Comparison of ENCODE assay signal across 8 cellular contexts in genomic region chr19:17784201-17785008, GRCh38. TPM values are rescaled to one million over a fixed set of nuclear protein-coding genes. Genes with fewer than 3 reads are reported as not detected.
DNase-seq lines count a peak whose midpoint lies in the region; ATAC-seq and TF ChIP-seq lines count a peak whose summit lies in the region.

No MANE protein-coding gene starts in this region.

- no peak for TF ChIP-seq EP300 in gastroesophageal sphincter (IDR thresholded peaks at IDR 0.05)

- no peaks in the 10 kb centered on the region for H3K27me3 Mint-ChIP-seq in activated T-helper 17 cell treated with anti-CD3 and anti-CD28 coated beads, Interleukin-2, amount 50 U/mL, for 72 hours

- peaks cover 74% of the 10 kb centered on the region for H3K27me3 ChIP-seq in gastroesophageal sphincter
- H3K27me3 ChIP-seq in upper lobe of right lung, result peaks cover 8% of the 10 kb centered on the region

- H3K4me1 Mint-ChIP-seq in activated T-helper 17 cell treated with anti-CD3 and anti-CD28 coated beads, Interleukin-2, amount 50 U/mL, for 72 hours, result no peaks in the 10 kb centered on the region

- no peak overlapping the region for H3K27ac ChIP-seq in RWPE1
- no peak overlapping the region for H3K27ac ChIP-seq in gastroesophageal sphincter
- H3K27ac ChIP-seq in upper lobe of right lung, result no peak overlapping the region

- intact Hi-C loops in posterior cingulate gyrus (cut with DNase I), result loop anchor here (5.0 kb wide), 1 partner anchor 82 kb away; no protein-coding TSS in a partner anchor
- intact Hi-C loops in upper lobe of right lung (cut with DNase I), result no loop called here

- TF ChIP-seq CTCF in RWPE1 (conservative IDR thresholded peaks at IDR 0.05; ENCODE audit: low read depth) (peak; percentile 88), gastroesophageal sphincter (IDR thresholded peaks at IDR 0.05) (peak in 3 of 4 experiments; percentile 57 to 71 (median 57)), upper lobe of right lung (IDR thresholded peaks at IDR 0.05) (peak; percentile 81)

- ATAC-seq in activated T-helper 17 cell treated with anti-CD3 and anti-CD28 coated beads, Interleukin-2, amount 50 U/mL, for 72 hours (replicated peaks), result peak; percentile 59
- ATAC-seq in gastroesophageal sphincter (no peak), upper lobe of right lung (peak; percentile 80), GM18867 (IDR thresholded peaks at IDR 0.05; ENCODE audit: unreplicated experiment) (no peak)

- no peak overlapping the region for H3K4me3 Mint-ChIP-seq in activated T-helper 17 cell treated with anti-CD3 and anti-CD28 coated beads, Interleukin-2, amount 50 U/mL, for 72 hours

- H3K4me3 ChIP-seq in Jurkat, Clone E6-1 (ENCODE audit: low read length), result no peak overlapping the region
- H3K4me3 ChIP-seq in gastroesophageal sphincter, result no peak overlapping the region
- H3K4me3 ChIP-seq in upper lobe of right lung, result no peak overlapping the region

- CTCF ChIA-PET in RWPE1 (lab: Yijun Ruan, JAX), result interaction anchor here (0.5 to 1.4 kb wide), 9 partner anchors 10 to 409 kb away, joined by 3 to 8 read pairs (median 3); partner anchors contain the start of gene UNC13A

- H3K4me1 ChIP-seq in gastroesophageal sphincter (peaks cover 0 to 9% (median 0%) of the 10 kb centered on the region in 3 donors), upper lobe of right lung (no peaks in the 10 kb centered on the region)

- POLR2A ChIA-PET in RWPE1 (lab: Yijun Ruan, JAX; ENCODE audit: low non-redundant PET), result no interaction called here

- no peaks in the 10 kb centered on the region for H3K9me3 ChIP-seq in gastroesophageal sphincter
- no peaks in the 10 kb centered on the region for H3K9me3 ChIP-seq in upper lobe of right lung

- no peaks in the 10 kb centered on the region for H3K36me3 ChIP-seq in gastroesophageal sphincter
- H3K36me3 ChIP-seq in upper lobe of right lung, result no peaks in the 10 kb centered on the region

- H3K9me3 Mint-ChIP-seq in activated T-helper 17 cell treated with anti-CD3 and anti-CD28 coated beads, Interleukin-2, amount 50 U/mL, for 72 hours, result no peaks in the 10 kb centered on the region

- peak overlapping the region; percentile 7 for H3K27ac Mint-ChIP-seq in activated T-helper 17 cell treated with anti-CD3 and anti-CD28 coated beads, Interleukin-2, amount 50 U/mL, for 72 hours

- peaks cover 69% of the 10 kb centered on the region for H3K36me3 Mint-ChIP-seq in activated T-helper 17 cell treated with anti-CD3 and anti-CD28 coated beads, Interleukin-2, amount 50 U/mL, for 72 hours (ENCODE audit: low read depth)

- 4 to 34% methylated on average over 5 to 7 of the region's 32 CpGs for WGBS in gastroesophageal sphincter (ENCODE audit: low coverage in 1 of 2), 2 donors

- TF ChIP-seq POLR2A in gastroesophageal sphincter (IDR thresholded peaks at IDR 0.05), result no peak

- DNase-seq in D341Med (ENCODE audit: low spot score) (peak; percentile 87), RWPE1 (ENCODE audit: low spot score) (peak; percentile 55), posterior cingulate gyrus (peak in 8 of 10 donors; percentile 34 to 94 (median 75)), upper lobe of right lung (peak; percentile 75)
- DNase-seq in Jurkat, Clone E6-1 (ENCODE audit: low read depth, low spot score), result peak; percentile 63

RNA-seq across cellular contexts. Expression of gene B3GNT3, which starts 10.5 kb away (rescaled TPM):
- polyA plus RNA-seq in Jurkat, Clone E6-1 (2012; ENCODE audit: insufficient read depth, insufficient read length), result not detected
- 1 to 10 TPM in 1 of 2 donors, not detected in 1; 1.2 TPM for total RNA-seq in activated T-helper 17 cell treated with anti-CD3 and anti-CD28 coated beads, Interleukin-2, amount 50 U/mL, for 72 hours
- total RNA-seq in gastroesophageal sphincter (1 to 10 TPM in 1 of 4 donors, not detected in 3; 4.7 TPM), upper lobe of right lung (2.1 TPM)

RNA-seq across cellular contexts. Expression of gene FCHO1, which starts 33.1 kb away (rescaled TPM):
- 50.0 TPM for polyA plus RNA-seq in Jurkat, Clone E6-1 (2012; ENCODE audit: insufficient read depth, insufficient read length)
- 10 to 100 TPM; 64.0 to 75.5 TPM for total RNA-seq in activated T-helper 17 cell treated with anti-CD3 and anti-CD28 coated beads, Interleukin-2, amount 50 U/mL, for 72 hours
- total RNA-seq in gastroesophageal sphincter (1 to 10 TPM; 1.1 to 4.1 (median 3.2) TPM), upper lobe of right lung (7.4 TPM)

RNA-seq across cellular contexts. Expression of gene INSL3, which starts 36.9 kb away (rescaled TPM):
- polyA plus RNA-seq in Jurkat, Clone E6-1 (2012; ENCODE audit: insufficient read depth, insufficient read length), result 1.2 TPM
- 1 to 10 TPM; 7.6 to 8.3 TPM for total RNA-seq in activated T-helper 17 cell treated with anti-CD3 and anti-CD28 coated beads, Interleukin-2, amount 50 U/mL, for 72 hours
- total RNA-seq in gastroesophageal sphincter (not detected), upper lobe of right lung (not detected)

Comparison
In these comparisons a context has a peak if more than half of its experiments do, and no peak if none do; other contexts are left out.
1. ATAC-seq: peak in activated T-helper 17 cell treated with anti-CD3 and anti-CD28 coated beads, Interleukin-2, amount 50 U/mL, for 72 hours (single experiment) and upper lobe of right lung (single experiment); none in gastroesophageal sphincter (single experiment) and GM18867 (single experiment).
2. Peak in every context shown above with its lines, with median percentiles within 50 percentile points of each other: DNase-seq and CTCF ChIP-seq.